9 cellular contexts compared by ENCODE assay signal in the genomic region with DNA sequence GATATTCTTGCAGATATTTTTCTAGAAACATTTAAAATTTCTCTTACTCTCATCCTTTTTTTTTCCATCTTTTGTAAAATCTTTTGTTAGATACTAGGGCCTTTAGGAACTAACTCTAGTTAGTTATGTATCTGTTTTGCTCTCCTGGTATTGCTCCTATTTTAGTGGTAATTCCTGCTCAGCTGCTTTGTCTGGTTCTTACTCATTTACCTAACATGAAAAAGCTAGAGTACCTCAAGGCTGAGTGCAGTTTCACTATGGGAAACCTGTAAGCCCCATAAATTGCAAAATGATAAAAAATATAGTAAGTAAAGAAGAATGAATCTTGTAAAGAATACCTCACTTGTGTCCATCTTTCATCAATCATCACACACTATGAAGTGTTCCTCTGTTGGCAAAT.
"Had no signal": no experiment of that assay in that cellular context is flagged by ENCODE, and none has a peak within 500 bp of the region (broad histone marks: within the 10 kb centered on the region; RNA-seq: fewer than 3 reads in every experiment).

No MANE protein-coding gene starts in this region.

- H3K4me1 Mint-ChIP-seq: IgD-negative memory B cell had no signal

- H3K4me1 ChIP-seq: HAP-1 had no signal

- ATAC-seq: HCT116, HepG2 had no signal

- H3K27ac ChIP-seq: GM23248, HL-60 had no signal

- H3K4me3 ChIP-seq: GM23248, HAP-1 had no signal

- H3K9me3 ChIP-seq: HAP-1 had no signal

- DNase-seq: GM23248, GOT3, H7, HFFc6 had no signal

- H3K27ac Mint-ChIP-seq: HFFc6, IgD-negative memory B cell had no signal

- H3K4me3 Mint-ChIP-seq: HFFc6, IgD-negative memory B cell had no signal

- H3K36me3 Mint-ChIP-seq: IgD-negative memory B cell had no signal

- H3K36me3 ChIP-seq: HAP-1 had no signal

- H3K27me3 Mint-ChIP-seq: IgD-negative memory B cell had no signal
